ENCODE assay signal across 9 cellular contexts in genomic region chr5:97163360-97163764, GRCh38. TPM values are rescaled to one million over a fixed set of nuclear protein-coding genes. Genes with fewer than 3 reads are reported as not detected.
DNase-seq lines count a peak whose midpoint lies in the region; FAIRE-seq and TF ChIP-seq lines count a peak whose summit lies in the region.
"Had no signal": no experiment of that assay in that cellular context is flagged by ENCODE, and none has a peak within 500 bp of the region (broad histone marks: within the 10 kb centered on the region; RNA-seq: fewer than 3 reads in every experiment).

No MANE protein-coding gene starts in this region.

- H3K36me3 ChIP-seq in ascending aorta: peaks cover 35 to 44% of the 10 kb centered on the region in 2 donors

- H3K4me3 ChIP-seq in ascending aorta: no peak overlapping the region

- TF ChIP-seq CTCF in ascending aorta (IDR thresholded peaks at IDR 0.05): peak; percentile 20 to 62 (median 46)

- H3K27ac ChIP-seq in ascending aorta: no peak overlapping the region

- TF ChIP-seq POLR2A in H54 (IDR thresholded peaks at IDR 0.05; ENCODE audit: low read depth, low read length): no peak

- DNase-seq in AML-193 (lab: John Stamatoyannopoulos, UW): peak; percentile 47 to 50
- DNase-seq in H54 (ENCODE audit: insufficient read length, low spot score): no peak
- no peak for DNase-seq in ascending aorta (ENCODE audit: low spot score in 2 of 2)
- DNase-seq in left kidney (ENCODE audit: low read depth, low spot score): peak; percentile 7
- no peak for DNase-seq in activated CD4-positive, alpha-beta T cell treated with anti-CD3 and anti-CD28 coated beads, Interleukin-2, amount 50 U/mL, for 4 hours
- no peak for DNase-seq in activated T-cell treated with anti-CD3 and anti-CD28 coated beads for 4 hours
- DNase-seq in putamen (ENCODE audit: low spot score): no peak
- no peak for DNase-seq in T-helper 9 cell

- no peaks in the 10 kb centered on the region for H3K4me1 ChIP-seq in ascending aorta

- intact Hi-C loops in ascending aorta (cut with DNase I): loop anchor here (5.0 to 10.0 kb wide), 4 partner anchors 119 to 546 kb away; no protein-coding TSS in a partner anchor

- H3K9me3 ChIP-seq in ascending aorta: peaks cover 0 to 1% of the 10 kb centered on the region in 2 donors

- no peaks in the 10 kb centered on the region for H3K27me3 ChIP-seq in ascending aorta

- FAIRE-seq in H54 (lab: Jason Lieb, UNC): peak; percentile 27

RNA-seq across cellular contexts. Expression of gene RIOK2, which starts 19.7 kb away (rescaled TPM):
- total RNA-seq in ascending aorta: 3.7 TPM

RNA-seq across cellular contexts. Expression of gene LIX1, which starts 21.0 kb away (rescaled TPM):
- not detected for total RNA-seq in ascending aorta
- total RNA-seq: naive thymus-derived CD8-positive, alpha-beta T cell had no signal

Comparison
In these comparisons a context has a peak if more than half of its experiments do, and no peak if none do; other contexts are left out.
1. DNase-seq: peak in AML-193 (2 of 2) and left kidney (single experiment); none in H54 (single experiment), ascending aorta (0 of 2), activated CD4-positive, alpha-beta T cell treated with anti-CD3 and anti-CD28 coated beads, Interleukin-2, amount 50 U/mL, for 4 hours (0 of 2), activated T-cell treated with anti-CD3 and anti-CD28 coated beads for 4 hours (single experiment), putamen (single experiment) and T-helper 9 cell (single experiment).